ENCODE assay signal across 8 cellular contexts in genomic region chr1:7478797-7479499, GRCh38.
DNase-seq lines count a peak whose midpoint lies in the region; ATAC-seq and TF ChIP-seq lines count a peak whose summit lies in the region.

No MANE protein-coding gene starts in this region.

- H3K9me3 ChIP-seq in liver (ENCODE audit: control insufficient read depth in 4 of 4, low read length in 3 of 4) = no peaks in the 10 kb centered on the region

- no peaks in the 10 kb centered on the region for H3K27me3 ChIP-seq in liver (ENCODE audit: control insufficient read depth in 4 of 4, insufficient read depth in 4 of 4, low read length in 3 of 4)

- H3K36me3 ChIP-seq in liver (ENCODE audit: control insufficient read depth in 4 of 4, insufficient read depth in 3 of 4, low read depth in 1 of 4, low read length in 3 of 4) = no peaks in the 10 kb centered on the region

- H3K4me3 ChIP-seq in AG04449 (ENCODE audit: low read depth, low read length) = no peak overlapping the region
- H3K4me3 ChIP-seq in liver (ENCODE audit: low read depth in 1 of 3, low read length in 3 of 3) = no peak overlapping the region

- ATAC-seq in HG02798 (IDR thresholded peaks at IDR 0.05; ENCODE audit: poor library complexity, unreplicated experiment) (peak; percentile 62), HG03457 (IDR thresholded peaks at IDR 0.05; ENCODE audit: unreplicated experiment) (no peak)

- no peak for TF ChIP-seq RAD21 in liver (IDR thresholded peaks at IDR 0.05)

- peak; percentile 86 for DNase-seq in AG04449 (ENCODE audit: low read depth, low spot score)
- DNase-seq in brain pericyte (ENCODE audit: low read depth, low spot score) = peak; percentile 90
- no peak for DNase-seq in HT-29 (ENCODE audit: low spot score)
- no peak for DNase-seq in NCI-H1930 (lab: John Stamatoyannopoulos, UW)
- DNase-seq in NOMO-1 treated with dmso at 0.1 percent for 144 hours (lab: John Stamatoyannopoulos, UW; ENCODE audit: unreplicated experiment) = no peak

- H3K9ac ChIP-seq in liver (ENCODE audit: low read depth in 1 of 2, low read length in 2 of 2) = no peak overlapping the region

- POLR2A ChIA-PET in AG04449 (lab: Yijun Ruan, JAX) = no interaction called here

- CTCF ChIA-PET in AG04449 (lab: Yijun Ruan, JAX) = interaction anchor here (0.9 to 1.3 kb wide), 2 partner anchors 9 to 436 kb away, joined by 3 read pairs; no protein-coding TSS in a partner anchor

- TF ChIP-seq CTCF in AG04449 (IDR thresholded peaks at IDR 0.05; ENCODE audit: insufficient read depth, low read length, missing control alignments) = no peak
- TF ChIP-seq CTCF in liver (IDR thresholded peaks at IDR 0.05; ENCODE audit: low read depth, low read length, missing input control) = no peak

- peak overlapping the region; percentile 25 to 64 for H3K27ac ChIP-seq in liver (ENCODE audit: low read depth in 1 of 2, low read length in 2 of 2)

- WGBS in liver = 50% methylated on average over 14 of the region's 14 CpGs

- no peaks in the 10 kb centered on the region for H3K4me1 ChIP-seq in liver (ENCODE audit: control insufficient read depth in 4 of 4, insufficient read depth in 4 of 4, low read length in 3 of 4)

TF ChIP-seq in liver, 16 proteins besides CTCF, POLR2A, EP300 and RAD21:
- no peak for TF ChIP-seq MAX (IDR thresholded peaks at IDR 0.05)
- no peak for TF ChIP-seq TAF1 (conservative IDR thresholded peaks at IDR 0.05)
- peak; percentile 14 for TF ChIP-seq SP1 (IDR thresholded peaks at IDR 0.05)
- peak; percentile 62 for TF ChIP-seq NR2F2 (IDR thresholded peaks at IDR 0.05)
- no peak for TF ChIP-seq YY1 (IDR thresholded peaks at IDR 0.05)
- TF ChIP-seq, protein P1, sequence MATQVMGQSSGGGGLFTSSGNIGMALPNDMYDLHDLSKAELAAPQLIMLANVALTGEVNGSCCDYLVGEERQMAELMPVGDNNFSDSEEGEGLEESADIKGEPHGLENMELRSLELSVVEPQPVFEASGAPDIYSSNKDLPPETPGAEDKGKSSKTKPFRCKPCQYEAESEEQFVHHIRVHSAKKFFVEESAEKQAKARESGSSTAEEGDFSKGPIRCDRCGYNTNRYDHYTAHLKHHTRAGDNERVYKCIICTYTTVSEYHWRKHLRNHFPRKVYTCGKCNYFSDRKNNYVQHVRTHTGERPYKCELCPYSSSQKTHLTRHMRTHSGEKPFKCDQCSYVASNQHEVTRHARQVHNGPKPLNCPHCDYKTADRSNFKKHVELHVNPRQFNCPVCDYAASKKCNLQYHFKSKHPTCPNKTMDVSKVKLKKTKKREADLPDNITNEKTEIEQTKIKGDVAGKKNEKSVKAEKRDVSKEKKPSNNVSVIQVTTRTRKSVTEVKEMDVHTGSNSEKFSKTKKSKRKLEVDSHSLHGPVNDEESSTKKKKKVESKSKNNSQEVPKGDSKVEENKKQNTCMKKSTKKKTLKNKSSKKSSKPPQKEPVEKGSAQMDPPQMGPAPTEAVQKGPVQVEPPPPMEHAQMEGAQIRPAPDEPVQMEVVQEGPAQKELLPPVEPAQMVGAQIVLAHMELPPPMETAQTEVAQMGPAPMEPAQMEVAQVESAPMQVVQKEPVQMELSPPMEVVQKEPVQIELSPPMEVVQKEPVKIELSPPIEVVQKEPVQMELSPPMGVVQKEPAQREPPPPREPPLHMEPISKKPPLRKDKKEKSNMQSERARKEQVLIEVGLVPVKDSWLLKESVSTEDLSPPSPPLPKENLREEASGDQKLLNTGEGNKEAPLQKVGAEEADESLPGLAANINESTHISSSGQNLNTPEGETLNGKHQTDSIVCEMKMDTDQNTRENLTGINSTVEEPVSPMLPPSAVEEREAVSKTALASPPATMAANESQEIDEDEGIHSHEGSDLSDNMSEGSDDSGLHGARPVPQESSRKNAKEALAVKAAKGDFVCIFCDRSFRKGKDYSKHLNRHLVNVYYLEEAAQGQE (IDR thresholded peaks at IDR 0.05) = no peak
- no peak for TF ChIP-seq GABPA (IDR thresholded peaks at IDR 0.05 in 1 of 2, conservative IDR thresholded peaks at IDR 0.05 in 1 of 2)
- TF ChIP-seq JUND (IDR thresholded peaks at IDR 0.05) = no peak
TF ChIP-seq in liver: peak in this region for 2.

Comparison
In these comparisons a context has a peak if more than half of its experiments do, and no peak if none do; other contexts are left out.
1. DNase-seq: peak in AG04449 (single experiment) and brain pericyte (single experiment); none in HT-29 (single experiment), NCI-H1930 (0 of 2) and NOMO-1 treated with dmso at 0.1 percent for 144 hours (single experiment).